ENCODE assay signal across 10 cellular contexts in the genomic region with DNA sequence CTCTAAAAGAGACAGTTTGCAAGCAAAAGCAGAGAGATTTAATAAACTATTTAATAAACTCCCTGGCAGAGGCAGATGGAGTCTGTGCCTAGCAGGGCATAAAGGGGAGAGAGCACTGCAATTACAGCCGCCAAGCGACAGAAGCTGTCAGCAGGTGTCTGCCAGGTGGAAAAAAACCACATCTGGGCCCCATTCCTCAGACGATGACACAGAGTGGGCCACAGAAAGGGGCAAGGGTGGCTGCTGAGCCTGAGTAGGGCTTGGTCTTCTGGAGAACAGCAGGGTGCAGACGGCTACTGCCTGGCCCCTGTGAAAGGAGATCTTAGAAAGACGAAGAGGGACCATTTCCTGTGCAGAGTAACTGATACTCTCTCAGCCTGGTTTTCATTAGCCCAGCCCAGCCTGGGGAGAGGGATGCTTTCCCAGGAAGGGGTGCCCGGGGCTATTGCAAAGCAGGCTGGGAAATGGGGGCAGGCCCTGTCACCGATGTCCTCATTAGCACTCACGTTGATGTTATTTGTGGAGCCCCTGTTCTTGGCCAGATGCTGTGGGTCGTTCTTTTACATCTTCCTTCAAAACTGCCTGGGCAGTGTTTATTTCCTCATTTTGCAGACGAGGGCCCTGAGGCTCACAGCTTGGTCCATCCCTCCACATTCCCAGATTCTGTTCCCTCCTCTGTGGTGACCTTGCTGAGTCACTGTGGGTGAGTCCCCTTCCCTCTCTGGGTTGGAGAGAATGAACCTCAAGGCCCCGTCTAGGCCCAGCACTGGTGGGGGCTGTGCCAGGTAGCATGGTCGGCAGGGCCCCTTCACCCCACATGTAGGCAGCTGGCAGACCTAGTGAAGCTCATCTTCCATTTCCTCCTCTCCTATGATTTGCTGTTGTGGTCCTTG.
DNase-seq lines count a peak whose midpoint lies in the region; ATAC-seq and TF ChIP-seq lines count a peak whose summit lies in the region.
"Had no signal": no experiment of that assay in that cellular context is flagged by ENCODE, and none has a peak within 500 bp of the region (broad histone marks: within the 10 kb centered on the region; RNA-seq: fewer than 3 reads in every experiment).

No MANE protein-coding gene starts in this region.

- H3K4me3 ChIP-seq in choroid plexus epithelial cell (ENCODE audit: low read depth, low read length): no peak overlapping the region

- no peaks in the 10 kb centered on the region for H3K9me3 Mint-ChIP-seq in stimulated activated effector memory CD8-positive, alpha-beta T cell treated with anti-CD3 and anti-CD28 coated beads, Interleukin-12 subunit alpha, Interleukin-12 subunit beta, amount 100 ng/mL, for 72 hours

- peak overlapping the region; percentile 21 for H3K4me3 Mint-ChIP-seq in stimulated activated effector memory CD8-positive, alpha-beta T cell treated with anti-CD3 and anti-CD28 coated beads, Interleukin-12 subunit alpha, Interleukin-12 subunit beta, amount 100 ng/mL, for 72 hours
- H3K4me3 Mint-ChIP-seq: B cell had no signal

- peaks cover 43% of the 10 kb centered on the region for H3K4me1 Mint-ChIP-seq in stimulated activated effector memory CD8-positive, alpha-beta T cell treated with anti-CD3 and anti-CD28 coated beads, Interleukin-12 subunit alpha, Interleukin-12 subunit beta, amount 100 ng/mL, for 72 hours

- ATAC-seq in stimulated activated effector memory CD8-positive, alpha-beta T cell treated with anti-CD3 and anti-CD28 coated beads, Interleukin-12 subunit alpha, Interleukin-12 subunit beta, amount 100 ng/mL, for 72 hours: no peak

- DNase-seq in NCI-H748 (lab: John Stamatoyannopoulos, UW; ENCODE audit: unreplicated experiment): peak; percentile 63
- no peak for DNase-seq in NCI-H748 treated with DMSO at 0.1 percent for 48 hours (lab: John Stamatoyannopoulos, UW)
- peak; percentile 61 for DNase-seq in NCI-H2227 treated with DMSO at 0.1 percent for 48 hours (lab: John Stamatoyannopoulos, UW)
- DNase-seq in choroid plexus epithelial cell (ENCODE audit: low read depth): peak; percentile 47
- DNase-seq in stimulated activated effector memory CD8-positive, alpha-beta T cell treated with anti-CD3 and anti-CD28 coated beads, Interleukin-12 subunit alpha, Interleukin-12 subunit beta, amount 100 ng/mL, for 72 hours (ENCODE audit: low spot score in 2 of 2): no peak
- DNase-seq in T-helper 9 cell: no peak
- no peak for DNase-seq in cerebellar nuclear complex (lab: John Stamatoyannopoulos, UW)
- no peak for DNase-seq in GM19238 (ENCODE audit: insufficient read length, low spot score)
- DNase-seq: anterior cingulate cortex had no signal

- H3K36me3 Mint-ChIP-seq in stimulated activated effector memory CD8-positive, alpha-beta T cell treated with anti-CD3 and anti-CD28 coated beads, Interleukin-12 subunit alpha, Interleukin-12 subunit beta, amount 100 ng/mL, for 72 hours: no peaks in the 10 kb centered on the region

- TF ChIP-seq CTCF in choroid plexus epithelial cell (conservative IDR thresholded peaks at IDR 0.05; ENCODE audit: low read depth, low read length): no peak

- peak overlapping the region; percentile 82 for H3K27ac Mint-ChIP-seq in stimulated activated effector memory CD8-positive, alpha-beta T cell treated with anti-CD3 and anti-CD28 coated beads, Interleukin-12 subunit alpha, Interleukin-12 subunit beta, amount 100 ng/mL, for 72 hours
- H3K27ac Mint-ChIP-seq: B cell had no signal

Comparison
In these comparisons a context has a peak if more than half of its experiments do, and no peak if none do; other contexts are left out.
1. DNase-seq: peak in NCI-H748 (single experiment), NCI-H2227 treated with DMSO at 0.1 percent for 48 hours (single experiment) and choroid plexus epithelial cell (single experiment); none in NCI-H748 treated with DMSO at 0.1 percent for 48 hours (single experiment), stimulated activated effector memory CD8-positive, alpha-beta T cell treated with anti-CD3 and anti-CD28 coated beads, Interleukin-12 subunit alpha, Interleukin-12 subunit beta, amount 100 ng/mL, for 72 hours (0 of 2), T-helper 9 cell (single experiment), cerebellar nuclear complex (0 of 2) and GM19238 (single experiment).